23 cellular contexts compared by ENCODE assay signal in genomic region chr6:75874224-75874623, GRCh38.
DNase-seq lines count a peak whose midpoint lies in the region; TF ChIP-seq lines count a peak whose summit lies in the region.
"Had no signal": no experiment of that assay in that cellular context is flagged by ENCODE, and none has a peak within 500 bp of the region (broad histone marks: within the 10 kb centered on the region; RNA-seq: fewer than 3 reads in every experiment).

No MANE protein-coding gene starts in this region.

- H2BK12ac ChIP-seq in H9 (ENCODE audit: insufficient read length, low read depth, low read length) (no peak overlapping the region), neuronal stem cell (ENCODE audit: low read length) (no peak overlapping the region)

- H3K27ac ChIP-seq in C4-2B (peak overlapping the region; percentile 59; the same call in 1 of the 2 replicates), H9 (ENCODE audit: insufficient read length, low read depth, low read length) (no peak overlapping the region), VCaP (peak overlapping the region; percentile 98), neuronal stem cell (replicated peaks; ENCODE audit: low read length) (no peak overlapping the region)
- H3K27ac ChIP-seq: A549; BLaER1 treated with 17β-estradiol and CSF1 and Interleukin-3, amounts not matched to agents 10 nM and 100 nM; GM23248 had no signal

- no peaks in the 10 kb centered on the region for H3K9me3 ChIP-seq in H9 (ENCODE audit: control insufficient read depth, low read depth, low read length)
- H3K9me3 ChIP-seq in neuronal stem cell (replicated peaks in 1 of 2; ENCODE audit: control insufficient read depth in 2 of 2, insufficient read depth in 1 of 2, low read depth in 1 of 2, low read length in 2 of 2): no peaks in the 10 kb centered on the region
- H3K9me3 ChIP-seq: A549; BLaER1 treated with 17β-estradiol and CSF1 and Interleukin-3, amounts not matched to agents 10 nM and 100 nM had no signal

- H3K4me2 ChIP-seq in H9 (ENCODE audit: insufficient read depth, insufficient read length, low read length) (no peak overlapping the region), neuronal stem cell (ENCODE audit: insufficient read depth, low read length, poor library complexity, severe bottlenecking) (no peak overlapping the region)
- H3K4me2 ChIP-seq: A549; BLaER1 treated with 17β-estradiol and CSF1 and Interleukin-3, amounts not matched to agents 10 nM and 100 nM had no signal

- no peaks in the 10 kb centered on the region for H3K23me2 ChIP-seq in H9 (ENCODE audit: insufficient read length, low read depth, low read length, poor library complexity, severe bottlenecking)

- H2BK120ac ChIP-seq in H9 (ENCODE audit: low read depth, low read length, poor library complexity, severe bottlenecking) (no peak overlapping the region), neuronal stem cell (ENCODE audit: low read depth, low read length) (no peak overlapping the region)

- WGBS in H9 (ENCODE audit: extremely low coverage, insufficient read length, low lambda C conversion rate): no CpG with 5 or more reads among the region's 2 CpGs
- no CpG with 5 or more reads among the region's 2 CpGs for WGBS in neuronal stem cell (ENCODE audit: extremely low coverage in 2 of 2, insufficient read length in 2 of 2, insufficient replicate concordance in 1 of 2), 2 donors

- H2AFZ ChIP-seq in H9 (ENCODE audit: low read length): no peak overlapping the region
- no peak overlapping the region for H2AFZ ChIP-seq in neuronal stem cell (ENCODE audit: low read length)
- H2AFZ ChIP-seq: GM23248 had no signal

- H3K27ac Mint-ChIP-seq in H9: peak overlapping the region in 2 of 3 experiments; percentile 23 to 40; a peak in 3 of 7 replicates
- peak overlapping the region; percentile 74 for H3K27ac Mint-ChIP-seq in mesothelial cell of epicardium
- H3K27ac Mint-ChIP-seq: CD4-positive, alpha-beta memory T cell had no signal

- H3K4me1 Mint-ChIP-seq in H9 (peaks cover 3 to 11% of the 10 kb centered on the region in 2 experiments; a peak in 3 of 4 replicates), mesothelial cell of epicardium (peaks cover 17% of the 10 kb centered on the region)
- H3K4me1 Mint-ChIP-seq: CD4-positive, alpha-beta memory T cell had no signal

- H3K27me3 Mint-ChIP-seq in H9 (ENCODE audit: low read depth) (no peaks in the 10 kb centered on the region), mesothelial cell of epicardium (ENCODE audit: low read depth) (no peaks in the 10 kb centered on the region)
- H3K27me3 Mint-ChIP-seq: CD4-positive, alpha-beta memory T cell had no signal

- H2AK5ac ChIP-seq in H9 (ENCODE audit: insufficient read length, low read length) (no peak overlapping the region), neuronal stem cell (ENCODE audit: low read depth, low read length) (no peak overlapping the region)

- no peak overlapping the region for H2BK5ac ChIP-seq in H9 (ENCODE audit: insufficient read length, low read length)
- no peak overlapping the region for H2BK5ac ChIP-seq in neuronal stem cell (ENCODE audit: low read length)

- no peak overlapping the region for H4K91ac ChIP-seq in H9 (ENCODE audit: insufficient read length, low read depth, low read length)
- H4K91ac ChIP-seq in neuronal stem cell (ENCODE audit: low read depth, low read length, poor library complexity): no peak overlapping the region

- no peak overlapping the region for H4K5ac ChIP-seq in H9 (ENCODE audit: insufficient read length, low read depth, low read length)

- H3K23ac ChIP-seq in H9 (ENCODE audit: insufficient read length, low read depth, low read length) (no peak overlapping the region), neuronal stem cell (ENCODE audit: low read depth, low read length, poor library complexity) (no peak overlapping the region)

- peaks cover 4 to 57% of the 10 kb centered on the region in 2 donors for H3K36me3 ChIP-seq in neuronal stem cell (replicated peaks in 1 of 2; ENCODE audit: control insufficient read depth in 2 of 2, insufficient read depth in 2 of 2, low read length in 2 of 2)
- H3K36me3 ChIP-seq: BLaER1 treated with 17β-estradiol and CSF1 and Interleukin-3, amounts not matched to agents 10 nM and 100 nM had no signal

- H3K14ac ChIP-seq in H9 (ENCODE audit: insufficient read depth, low read length): no peak overlapping the region
- no peak overlapping the region for H3K14ac ChIP-seq in neuronal stem cell (ENCODE audit: low read length)

- H2BK15ac ChIP-seq in H9 (ENCODE audit: low read depth, low read length) (no peak overlapping the region), neuronal stem cell (ENCODE audit: low read length) (no peak overlapping the region)

- H3K4ac ChIP-seq in H9 (ENCODE audit: low read depth, low read length) (no peak overlapping the region), neuronal stem cell (ENCODE audit: low read length) (no peak overlapping the region)

- H3K9ac ChIP-seq in H9 (ENCODE audit: extremely low read depth, insufficient read length, low read length): no peak overlapping the region
- no peak overlapping the region for H3K9ac ChIP-seq in neuronal stem cell (ENCODE audit: low read depth, low read length, poor library complexity)
- H3K9ac ChIP-seq: BLaER1 treated with 17β-estradiol and CSF1 and Interleukin-3, amounts not matched to agents 10 nM and 100 nM; GM23248 had no signal

- H3K79me2 ChIP-seq in H9 (ENCODE audit: insufficient read depth, low read length): no peaks in the 10 kb centered on the region

- H3K36me3 Mint-ChIP-seq in H9 (ENCODE audit: insufficient read depth in 1 of 3, low read depth in 3 of 3) (peaks cover 0 to 33% (median 20%) of the 10 kb centered on the region in 3 experiments; a peak in 5 of 7 replicates), mesothelial cell of epicardium (peaks cover 22% of the 10 kb centered on the region)

- TF ChIP-seq CTCF in C4-2B (conservative IDR thresholded peaks at IDR 0.05): no peak
- TF ChIP-seq CTCF in H9 (conservative IDR thresholded peaks at IDR 0.05): no peak
- TF ChIP-seq CTCF in VCaP (conservative IDR thresholded peaks at IDR 0.05): no peak
- TF ChIP-seq CTCF in mesothelial cell of epicardium (IDR thresholded peaks at IDR 0.05; ENCODE audit: unreplicated experiment): no peak

- H3K9me3 Mint-ChIP-seq in H9 (no peaks in the 10 kb centered on the region), mesothelial cell of epicardium (no peaks in the 10 kb centered on the region)
- H3K9me3 Mint-ChIP-seq: CD4-positive, alpha-beta memory T cell had no signal

- no peak overlapping the region for H3K56ac ChIP-seq in H9 (ENCODE audit: insufficient read length, low read depth, low read length)

- H3K4me3 Mint-ChIP-seq in H9: no peak overlapping the region
- H3K4me3 Mint-ChIP-seq in mesothelial cell of epicardium: no peak overlapping the region
- H3K4me3 Mint-ChIP-seq: CD4-positive, alpha-beta memory T cell had no signal

- H4K20me1 ChIP-seq in H9 (ENCODE audit: control insufficient read depth, insufficient read depth, insufficient read length): no peaks in the 10 kb centered on the region
- H4K20me1 ChIP-seq: BLaER1 treated with 17β-estradiol and CSF1 and Interleukin-3, amounts not matched to agents 10 nM and 100 nM had no signal

- no peaks in the 10 kb centered on the region for H3K79me1 ChIP-seq in H9 (ENCODE audit: insufficient read depth, low read depth, low read length, poor library complexity, severe bottlenecking)
- no peaks in the 10 kb centered on the region for H3K79me1 ChIP-seq in neuronal stem cell (ENCODE audit: low read depth, low read length)

- DNase-seq in H9 (no peak), mesothelial cell of epicardium (ENCODE audit: low spot score in 2 of 2, unreplicated experiment in 2 of 2) (no peak), neuronal stem cell (ENCODE audit: low spot score) (no peak), kidney tubule cell (ENCODE audit: low spot score) (no peak), cerebellar cortex (ENCODE audit: low spot score) (no peak)
- DNase-seq: AML-193; CD4-positive, alpha-beta memory T cell; COR-L47; DMS53; GM23248; H7; KBM-7; MV-4-11; NCI-H1105 treated with DMSO at 0.1 percent for 48 hours; NCI-H146; NCI-H1930; NCI-H345; NCI-H510A treated with DMSO at 0.1 percent for 48 hours; NCI-H774 had no signal

- H3K18ac ChIP-seq in H9 (ENCODE audit: insufficient read length, low read depth, low read length) (no peak overlapping the region), neuronal stem cell (ENCODE audit: low read length) (no peak overlapping the region)

- H4K8ac ChIP-seq in H9 (replicated peaks; ENCODE audit: insufficient read length, low read depth, low read length): no peak overlapping the region
- no peak overlapping the region for H4K8ac ChIP-seq in neuronal stem cell (ENCODE audit: low read depth, low read length)

- no peak overlapping the region for H2BK20ac ChIP-seq in H9 (ENCODE audit: low read depth, low read length, poor library complexity, severe bottlenecking)

- no peak overlapping the region for H3K4me3 ChIP-seq in neuronal stem cell (ENCODE audit: low read length in 2 of 2)
- H3K4me3 ChIP-seq: A549; BLaER1 treated with 17β-estradiol and CSF1 and Interleukin-3, amounts not matched to agents 10 nM and 100 nM; GM23248 had no signal

- H3K27me3 ChIP-seq in H9 (ENCODE audit: insufficient read depth, low read length): no peaks in the 10 kb centered on the region
- H3K27me3 ChIP-seq in neuronal stem cell (ENCODE audit: control insufficient read depth in 3 of 3, insufficient read depth in 3 of 3, low read depth in 1 of 3, low read length in 3 of 3): no peaks in the 10 kb centered on the region
- H3K27me3 ChIP-seq: BLaER1 treated with 17β-estradiol and CSF1 and Interleukin-3, amounts not matched to agents 10 nM and 100 nM had no signal

- no peak overlapping the region for H3T11ph ChIP-seq in H9 (ENCODE audit: low read length)

- H3K4me1 ChIP-seq in H9 (ENCODE audit: insufficient read depth, low read length): peaks cover 4% of the 10 kb centered on the region; the same call in 1 of the 2 replicates
- no peaks in the 10 kb centered on the region for H3K4me1 ChIP-seq in neuronal stem cell (ENCODE audit: control insufficient read depth in 2 of 2, insufficient read depth in 1 of 2, low read depth in 1 of 2, low read length in 2 of 2)
- H3K4me1 ChIP-seq: A549; BLaER1 treated with 17β-estradiol and CSF1 and Interleukin-3, amounts not matched to agents 10 nM and 100 nM had no signal

Comparison
In these comparisons a context has a peak if more than half of its experiments do, and no peak if none do; other contexts are left out.
1. H3K27ac ChIP-seq: peak in C4-2B (single experiment) and VCaP (single experiment); none in H9 (single experiment) and neuronal stem cell (single experiment).